In the genomic region with DNA sequence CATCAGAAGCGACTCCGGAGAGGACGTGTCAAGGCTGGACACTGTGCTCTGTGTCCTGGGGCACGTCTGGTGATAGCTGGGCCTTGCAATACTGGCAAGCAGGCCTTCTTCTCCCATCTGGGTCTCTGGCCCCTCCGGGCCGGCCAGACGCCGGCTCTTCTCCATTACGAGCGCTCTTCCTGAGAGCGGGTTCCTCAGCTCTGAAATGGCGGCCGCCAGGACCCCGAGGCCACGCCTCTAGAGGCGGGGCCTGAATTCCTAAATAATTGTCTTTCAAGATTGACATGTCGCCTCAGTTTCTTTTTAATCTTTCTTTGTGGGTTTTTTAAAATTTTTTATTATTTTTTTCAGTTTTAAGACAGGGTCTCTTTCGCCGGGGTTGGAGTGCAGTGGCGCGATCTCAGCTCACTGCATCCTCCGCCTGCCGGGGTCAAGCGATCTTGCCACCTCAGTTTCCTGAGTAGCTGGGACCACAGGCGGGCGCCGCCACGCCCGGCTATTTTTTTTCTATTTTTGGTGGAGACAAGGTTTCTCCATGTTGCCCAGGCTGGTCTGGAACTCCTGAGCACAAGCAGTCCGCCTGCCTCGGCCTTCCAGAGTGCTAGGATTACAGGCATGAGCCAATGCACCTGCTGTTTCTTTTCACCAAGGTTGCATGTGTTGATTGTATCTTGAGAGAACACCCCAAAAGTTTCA, we compare ENCODE assay signal across 16 cellular contexts. TPM values are rescaled to one million over a fixed set of nuclear protein-coding genes. Genes with fewer than 3 reads are reported as not detected.
DNase-seq lines count a peak whose midpoint lies in the region; ATAC-seq, FAIRE-seq and TF ChIP-seq lines count a peak whose summit lies in the region.
"Had no signal": no experiment of that assay in that cellular context is flagged by ENCODE, and none has a peak within 500 bp of the region (broad histone marks: within the 10 kb centered on the region; RNA-seq: fewer than 3 reads in every experiment).

No MANE protein-coding gene starts in this region.

- H3K4me2 ChIP-seq in H9 (ENCODE audit: insufficient read depth, insufficient read length, low read length): no peak overlapping the region
- no peak overlapping the region for H3K4me2 ChIP-seq in H1 (ENCODE audit: insufficient read depth in 1 of 2, low read depth in 2 of 2, low read length in 2 of 2)
- H3K4me2 ChIP-seq: BLaER1 treated with 17β-estradiol and CSF1 and Interleukin-3, amounts not matched to agents 10 nM and 100 nM; KMS-11 had no signal

- H3K56ac ChIP-seq in H9 (ENCODE audit: insufficient read length, low read depth, low read length) (no peak overlapping the region), H1 (replicated peaks; ENCODE audit: insufficient read length, low read depth, low read length) (no peak overlapping the region)

- no peak overlapping the region for H2AK5ac ChIP-seq in H9 (ENCODE audit: insufficient read length, low read length)
- 0 out of 2 replicates have a peak overlapping the region, but pooled peaks have one; percentile 55 for H2AK5ac ChIP-seq in H1 (ENCODE audit: low read depth, low read length)

- H3K4me1 Mint-ChIP-seq in H9: peaks cover 26 to 33% of the 10 kb centered on the region in 2 experiments

- H3K23ac ChIP-seq in H9 (ENCODE audit: insufficient read length, low read depth, low read length): no peak overlapping the region
- H3K23ac ChIP-seq in H1 (ENCODE audit: insufficient read length): no peak overlapping the region

- CTCF ChIA-PET in H1 (lab: Charles Lee; ENCODE audit: partially characterized antibody): no interaction called here
- CTCF ChIA-PET in HEK293T (lab: Yijun Ruan, JAX): interaction anchor here (1.3 kb wide), 1 partner anchor 14 kb away, joined by 4 read pairs; no protein-coding TSS in a partner anchor

- no peak overlapping the region for H3K9ac ChIP-seq in H9 (ENCODE audit: extremely low read depth, insufficient read length, low read length)
- H3K9ac ChIP-seq in H1 (replicated peaks in 1 of 4; ENCODE audit: extremely low read depth in 1 of 4, low read depth in 3 of 4, low read length in 3 of 4): no peak overlapping the region
- H3K9ac ChIP-seq: BLaER1 treated with 17β-estradiol and CSF1 and Interleukin-3, amounts not matched to agents 10 nM and 100 nM; KMS-11 had no signal

- H2BK20ac ChIP-seq in H9 (ENCODE audit: low read depth, low read length, poor library complexity, severe bottlenecking) (no peak overlapping the region), H1 (ENCODE audit: low read length) (no peak overlapping the region)

- TF ChIP-seq RAD21 in H1 (IDR thresholded peaks at IDR 0.05 in 1 of 2, conservative IDR thresholded peaks at IDR 0.05 in 1 of 2; ENCODE audit: low read depth in 2 of 2, low read length in 2 of 2): no peak

- ATAC-seq in GM19324 (IDR thresholded peaks at IDR 0.05; ENCODE audit: low FRiP score, unreplicated experiment): no peak
- ATAC-seq: CD8-positive, alpha-beta T cell; GM12878 had no signal

- H2AFZ ChIP-seq in H9 (ENCODE audit: low read length) (no peak overlapping the region), H1 (ENCODE audit: low read length) (no peak overlapping the region)

- H3K4me1 ChIP-seq in H9 (ENCODE audit: insufficient read depth, low read length): peaks cover 3% of the 10 kb centered on the region; the same call in 1 of the 2 replicates
- H3K4me1 ChIP-seq in H1 (replicated peaks in 1 of 4; ENCODE audit: control insufficient read depth in 3 of 4, insufficient read depth in 4 of 4, low read length in 3 of 4): peaks cover 0 to 5% (median 2%) of the 10 kb centered on the region in 4 experiments; a peak in 3 of 7 replicates

- no peak overlapping the region for H4K91ac ChIP-seq in H9 (ENCODE audit: insufficient read length, low read depth, low read length)
- H4K91ac ChIP-seq in H1 (replicated peaks; ENCODE audit: insufficient read length, low read length): no peak overlapping the region

- no peak overlapping the region for H2BK5ac ChIP-seq in H9 (ENCODE audit: insufficient read length, low read length)
- H2BK5ac ChIP-seq in H1 (ENCODE audit: low read depth, low read length): no peak overlapping the region

- H3K14ac ChIP-seq in H9 (ENCODE audit: insufficient read depth, low read length) (no peak overlapping the region; the same call in 1 of the 2 replicates), H1 (ENCODE audit: insufficient read length) (no peak overlapping the region)

- H2BK12ac ChIP-seq in H9 (ENCODE audit: insufficient read length, low read depth, low read length): no peak overlapping the region
- H2BK12ac ChIP-seq in H1 (ENCODE audit: low read depth, low read length): no peak overlapping the region

- no peak overlapping the region for H4K5ac ChIP-seq in H9 (ENCODE audit: insufficient read length, low read depth, low read length)
- H4K5ac ChIP-seq in H1 (ENCODE audit: insufficient read length, low read depth, low read length): no peak overlapping the region

- no CpG with 5 or more reads among the region's 31 CpGs for WGBS in H9 (ENCODE audit: extremely low coverage, insufficient read length, low lambda C conversion rate)
- WGBS in H1 (ENCODE audit: extremely low coverage in 1 of 2, insufficient coverage in 1 of 2, insufficient read length in 1 of 2, insufficient replicate concordance in 2 of 2, low coverage in 1 of 2, low lambda C conversion rate in 2 of 2, missing lambda C conversion rate in 1 of 2), 2 experiments: 95% methylated on average over 28 of the region's 31 CpGs; no CpG with 5 or more reads in 1 of the 2 experiments

- no peaks in the 10 kb centered on the region for H4K20me1 ChIP-seq in H9 (ENCODE audit: control insufficient read depth, insufficient read depth, insufficient read length)
- peaks cover 0 to 7% of the 10 kb centered on the region in 2 experiments for H4K20me1 ChIP-seq in H1 (replicated peaks in 1 of 2; ENCODE audit: control insufficient read depth in 1 of 2, insufficient read depth in 2 of 2, low read length in 2 of 2)

- H2BK15ac ChIP-seq in H9 (ENCODE audit: low read depth, low read length) (no peak overlapping the region), H1 (ENCODE audit: low read length) (no peak overlapping the region)

- H2BK120ac ChIP-seq in H9 (ENCODE audit: low read depth, low read length, poor library complexity, severe bottlenecking) (no peak overlapping the region), H1 (replicated peaks; ENCODE audit: low read depth, low read length) (no peak overlapping the region)

- TF ChIP-seq CTCF in H9 (conservative IDR thresholded peaks at IDR 0.05) (no peak), H1 (IDR thresholded peaks at IDR 0.05; ENCODE audit: control extremely low read depth in 1 of 3, insufficient read depth in 1 of 3, low read depth in 1 of 3, low read length in 3 of 3) (no peak)

- peak; percentile 49 for DNase-seq in ELF-1 (ENCODE audit: low read depth, low spot score)
- DNase-seq in H9: peak; percentile 27
- no peak for DNase-seq in H1 (ENCODE audit: low read depth in 1 of 2, low spot score in 2 of 2)
- DNase-seq in iPS-NIHi7 (ENCODE audit: extremely low spot score): peak; percentile 17
- no peak for DNase-seq in HEK293T (ENCODE audit: extremely low spot score)
- DNase-seq in activated CD4-positive, alpha-beta T cell treated with anti-CD3 and anti-CD28 coated beads, Interleukin-2, amount 50 U/mL, for 4 hours: no peak
- no peak for DNase-seq in NCI-H1048 (lab: John Stamatoyannopoulos, UW)
- DNase-seq: 8988T; Calu3; CD8-positive, alpha-beta T cell; DMS79 treated with DMSO at 0.1 percent for 48 hours had no signal

- no peaks in the 10 kb centered on the region; a peak in 1 of 5 replicates for H3K9me3 Mint-ChIP-seq in H9
- H3K9me3 Mint-ChIP-seq: CD8-positive, alpha-beta T cell had no signal

- H3K23me2 ChIP-seq in H9 (ENCODE audit: insufficient read length, low read depth, low read length, poor library complexity, severe bottlenecking): no peaks in the 10 kb centered on the region
- H3K23me2 ChIP-seq in H1 (ENCODE audit: low read depth, low read length): no peaks in the 10 kb centered on the region

- no peak overlapping the region for H3K4me3 ChIP-seq in H1 (ENCODE audit: extremely low read depth in 1 of 4, insufficient read depth in 2 of 4, low read depth in 3 of 4, low read length in 4 of 4)
- H3K4me3 ChIP-seq: GM12878 had no signal

- H3K79me1 ChIP-seq in H9 (ENCODE audit: insufficient read depth, low read depth, low read length, poor library complexity, severe bottlenecking) (peaks cover 6% of the 10 kb centered on the region), H1 (ENCODE audit: low read depth, low read length) (peaks cover 5% of the 10 kb centered on the region; the same call in 1 of the 2 replicates)

- H3K4ac ChIP-seq in H9 (ENCODE audit: low read depth, low read length): no peak overlapping the region
- H3K4ac ChIP-seq in H1 (replicated peaks; ENCODE audit: insufficient read length, low read depth, low read length): no peak overlapping the region

- H3K27ac ChIP-seq in H9 (ENCODE audit: insufficient read length, low read depth, low read length) (no peak overlapping the region), H1 (ENCODE audit: low read depth, low read length) (0 out of 2 replicates have a peak overlapping the region, but pooled peaks have one; percentile 28)
- H3K27ac ChIP-seq: BLaER1 treated with 17β-estradiol and CSF1 and Interleukin-3, amounts not matched to agents 10 nM and 100 nM; KMS-11 had no signal

- no peak overlapping the region for H3K4me3 Mint-ChIP-seq in H9
- H3K4me3 Mint-ChIP-seq: B cell; CD8-positive, alpha-beta T cell had no signal

- H3K36me3 Mint-ChIP-seq in H9 (ENCODE audit: insufficient read depth in 1 of 3, low read depth in 3 of 3): peaks cover 6 to 25% (median 7%) of the 10 kb centered on the region in 3 experiments; a peak in 6 of 7 replicates

- H3K9me3 ChIP-seq in H9 (ENCODE audit: control insufficient read depth, low read depth, low read length) (no peaks in the 10 kb centered on the region), H1 (ENCODE audit: insufficient read depth in 2 of 2, low read depth in 1 of 2, low read length in 1 of 2) (no peaks in the 10 kb centered on the region)

- H3K18ac ChIP-seq in H9 (ENCODE audit: insufficient read length, low read depth, low read length) (no peak overlapping the region), H1 (ENCODE audit: extremely low read depth, low read length) (no peak overlapping the region)

- no peak for TF ChIP-seq POLR2A in H1 (IDR thresholded peaks at IDR 0.05; ENCODE audit: control extremely low read depth in 1 of 2, low read depth in 2 of 2, low read length in 2 of 2)

- H3K36me3 ChIP-seq in H1 (ENCODE audit: control insufficient read depth in 2 of 4, insufficient read depth in 4 of 4, low read length in 3 of 4): no peaks in the 10 kb centered on the region

- POLR2A ChIA-PET in H1 (lab: Charles Lee; ENCODE audit: partially characterized antibody): interaction anchor here (1.0 to 5.8 kb wide), 3 partner anchors 9 to 36 kb away, joined by 3 to 33 read pairs (median 4); partner anchors contain the start of gene RNF2
- POLR2A ChIA-PET in HEK293T (lab: Yijun Ruan, JAX): interaction anchor here (1.0 kb wide), 1 partner anchor 9 kb away, joined by 3 read pairs; the partner anchor contains the start of gene RNF2

- peak overlapping the region in 1 of 3 experiments; percentile 73; a peak in 2 of 7 replicates for H3K27ac Mint-ChIP-seq in H9
- H3K27ac Mint-ChIP-seq: B cell; CD8-positive, alpha-beta T cell had no signal

- no peak for TF ChIP-seq EP300 in H1 (IDR thresholded peaks at IDR 0.05; ENCODE audit: borderline replicate concordance in 1 of 2, low read depth in 2 of 2, low read length in 2 of 2)

- H3K79me2 ChIP-seq in H9 (ENCODE audit: insufficient read depth, low read length) (peaks cover 52% of the 10 kb centered on the region), H1 (ENCODE audit: control insufficient read depth in 1 of 2, insufficient read depth in 2 of 2, low read length in 2 of 2) (peaks cover 31 to 99% of the 10 kb centered on the region in 2 experiments)

- FAIRE-seq in H1 (lab: Jason Lieb, UNC): no peak
- FAIRE-seq: GM12878 had no signal

- H4K8ac ChIP-seq in H9 (replicated peaks; ENCODE audit: insufficient read length, low read depth, low read length) (no peak overlapping the region), H1 (ENCODE audit: extremely low read depth, insufficient read depth, low read length) (no peak overlapping the region)

- no peak overlapping the region for H3T11ph ChIP-seq in H9 (ENCODE audit: low read length)

- H3K27me3 ChIP-seq in H9 (ENCODE audit: insufficient read depth, low read length) (no peaks in the 10 kb centered on the region), H1 (replicated peaks in 1 of 4; ENCODE audit: control insufficient read depth in 3 of 4, extremely low read depth in 1 of 4, insufficient read depth in 3 of 4, low read length in 3 of 4) (no peaks in the 10 kb centered on the region)
- H3K27me3 ChIP-seq: BLaER1 treated with 17β-estradiol and CSF1 and Interleukin-3, amounts not matched to agents 10 nM and 100 nM had no signal

- H3K27me3 Mint-ChIP-seq in H9 (ENCODE audit: low read depth): no peaks in the 10 kb centered on the region
- H3K27me3 Mint-ChIP-seq: B cell had no signal

RNA-seq across cellular contexts. Expression of gene RNF2, which starts 9.2 kb away (rescaled TPM):
- 75.3 and 77.0 TPM in 2 replicates for total RNA-seq in H9 (2021)
- total RNA-seq in H1 (2021; fragmentation: NEBNext Ultra II Directional; extraction: Animal tissue kit (Norgen Biotek cat#: 25700)): 52.7 and 58.9 TPM in 2 replicates
- 13.4 and 28.9 TPM in 2 replicates for polyA plus RNA-seq in H1 (2011; rRNA removed)
- 40.2 TPM for polyA plus RNA-seq in H1 (2011; cell fraction: cytosol; rRNA removed)
- 11.1 TPM for polyA plus RNA-seq in H1 (2011; cell fraction: nucleus; rRNA removed)
- polyA plus RNA-seq in H1 (2012, experiment 1 of 2): 40.5 to 55.6 TPM (median 47.9 TPM) in 4 replicates
- 3.1 TPM for polyA plus RNA-seq in H1 (2012, experiment 2 of 2)
- polyA plus RNA-seq in H1 (2013, experiment 1 of 2): 30.7 TPM
- 32.3 TPM for polyA plus RNA-seq in H1 (2013, experiment 2 of 2)
- 80.7 and 131 TPM in 2 replicates for polyA minus RNA-seq in H1 (2011; rRNA and poly(A)+ RNA removed)
- 51.8 TPM for polyA minus RNA-seq in H1 (2011; cell fraction: cytosol; rRNA and poly(A)+ RNA removed)
- polyA minus RNA-seq in H1 (2011; cell fraction: nucleus; rRNA and poly(A)+ RNA removed): 44.2 TPM

Comparison
In these comparisons a context has a peak if more than half of its experiments do, and no peak if none do; other contexts are left out.
1. DNase-seq: peak in ELF-1 (single experiment), H9 (single experiment) and iPS-NIHi7 (single experiment); none in H1 (0 of 2), HEK293T (single experiment), activated CD4-positive, alpha-beta T cell treated with anti-CD3 and anti-CD28 coated beads, Interleukin-2, amount 50 U/mL, for 4 hours (0 of 2) and NCI-H1048 (single experiment).